In genomic region chr7:34108150-34108549, GRCh38 we compare ENCODE assay signal across 1 cellular context.
TF ChIP-seq lines count a peak whose summit lies in the region.

No MANE protein-coding gene starts in this region.

TF ChIP-seq in GM23338, 12 proteins besides CTCF, POLR2A, EP300 and RAD21 (continued from another document):
- TF ChIP-seq ZNF462 (CRISPR knock-in tag; IDR thresholded peaks at IDR 0.05), result no peak
- TF ChIP-seq EZH2 (IDR thresholded peaks at IDR 0.05; ENCODE audit: low read depth, unreplicated experiment), result no peak
- TF ChIP-seq ZNF114 (CRISPR knock-in tag; IDR thresholded peaks at IDR 0.05), result no peak
- no peak for TF ChIP-seq ETS1 (IDR thresholded peaks at IDR 0.05)
- no peak for TF ChIP-seq CREB1 (CRISPR knock-in tag; IDR thresholded peaks at IDR 0.05; ENCODE audit: low read depth)
- no peak for TF ChIP-seq STAT1 (IDR thresholded peaks at IDR 0.05; ENCODE audit: unreplicated experiment)
- TF ChIP-seq EZH2phosphoT487 (IDR thresholded peaks at IDR 0.05; ENCODE audit: unreplicated experiment), result no peak
TF ChIP-seq in GM23338: peak in this region for 0.
